18 cellular contexts compared by ENCODE assay signal in genomic region chr9:6450641-6451375, GRCh38. TPM values are rescaled to one million over a fixed set of nuclear protein-coding genes. Genes with fewer than 3 reads are reported as not detected.
DNase-seq lines count a peak whose midpoint lies in the region; FAIRE-seq and TF ChIP-seq lines count a peak whose summit lies in the region.
"Had no signal": no experiment of that assay in that cellular context is flagged by ENCODE, and none has a peak within 500 bp of the region (broad histone marks: within the 10 kb centered on the region; RNA-seq: fewer than 3 reads in every experiment).

No MANE protein-coding gene starts in this region.

- TF ChIP-seq CTCF in astrocyte (IDR thresholded peaks at IDR 0.05; ENCODE audit: insufficient read depth, low read depth, low read length) (no peak), endothelial cell of umbilical vein (IDR thresholded peaks at IDR 0.05; ENCODE audit: extremely low read depth in 1 of 2, insufficient read depth in 1 of 2, low read depth in 1 of 2, low read length in 2 of 2) (no peak), Caco-2 (IDR thresholded peaks at IDR 0.05; ENCODE audit: insufficient read depth in 1 of 2, low read depth in 1 of 2, low read length in 1 of 2, severe bottlenecking in 1 of 2, unreplicated experiment in 1 of 2) (no peak)

- no peaks in the 10 kb centered on the region for H3K27me3 Mint-ChIP-seq in activated CD4-positive, alpha-beta memory T cell treated with anti-CD3 and anti-CD28 coated beads for 36 hours
- H3K27me3 Mint-ChIP-seq in activated CD4-positive, alpha-beta memory T cell treated with anti-CD3 and anti-CD28 coated beads, Interleukin-2, amount 10 ng/mL, durations not matched to agents 7 days and 5 days = no peaks in the 10 kb centered on the region
- H3K27me3 Mint-ChIP-seq in astrocyte (ENCODE audit: low read depth, unreplicated experiment) (no peaks in the 10 kb centered on the region), Caco-2 (ENCODE audit: insufficient read depth, unreplicated experiment) (no peaks in the 10 kb centered on the region)

- BruUV-seq in endothelial cell of umbilical vein (replicated peaks; lab: Mats Ljungman, UMichigan) (TSS peak; percentile 18), Caco-2 (replicated peaks; lab: Mats Ljungman, UMichigan) (no TSS peak)

- no peak overlapping the region for H3K4me2 ChIP-seq in astrocyte (ENCODE audit: low read length)
- peak overlapping the region; percentile 42 for H3K4me2 ChIP-seq in endothelial cell of umbilical vein (ENCODE audit: insufficient read depth, low read length)
- H3K4me2 ChIP-seq: BLaER1 had no signal

- intact Hi-C loops in activated CD4-positive, alpha-beta memory T cell treated with anti-CD3 and anti-CD28 coated beads for 36 hours (cut with micrococcal nuclease) = no loop called here
- intact Hi-C loops in endothelial cell of umbilical vein (cut with micrococcal nuclease) = loop anchor here (2.0 kb wide), 2 partner anchors 20 to 36 kb away; no protein-coding TSS in a partner anchor
- intact Hi-C loops in Caco-2 (cut with micrococcal nuclease; ENCODE audit: unreplicated experiment) = no loop called here

- no peaks in the 10 kb centered on the region for H3K27me3 ChIP-seq in astrocyte (ENCODE audit: insufficient read depth, low read length)
- no peaks in the 10 kb centered on the region for H3K27me3 ChIP-seq in endothelial cell of umbilical vein (ENCODE audit: control insufficient read depth in 2 of 2, insufficient read depth in 2 of 2, low read length in 2 of 2)
- no peaks in the 10 kb centered on the region for H3K27me3 ChIP-seq in Caco-2 (replicated peaks; ENCODE audit: control insufficient read depth, insufficient read depth, low read length)
- H3K27me3 ChIP-seq: BLaER1 had no signal

- H3K9ac ChIP-seq in astrocyte (ENCODE audit: low read length) (no peak overlapping the region), endothelial cell of umbilical vein (replicated peaks; ENCODE audit: extremely low read depth, insufficient read depth, low read length) (peak overlapping the region; percentile 26)
- H3K9ac ChIP-seq: BLaER1 had no signal

- peaks cover 50% of the 10 kb centered on the region for H3K4me1 Mint-ChIP-seq in activated CD4-positive, alpha-beta memory T cell treated with anti-CD3 and anti-CD28 coated beads for 36 hours (ENCODE audit: low read depth)
- H3K4me1 Mint-ChIP-seq in activated CD4-positive, alpha-beta memory T cell treated with anti-CD3 and anti-CD28 coated beads, Interleukin-2, amount 10 ng/mL, durations not matched to agents 7 days and 5 days = peaks cover 36% of the 10 kb centered on the region
- peaks cover 22% of the 10 kb centered on the region for H3K4me1 Mint-ChIP-seq in astrocyte (ENCODE audit: low read depth, unreplicated experiment)
- peaks cover 31% of the 10 kb centered on the region for H3K4me1 Mint-ChIP-seq in Caco-2 (ENCODE audit: low read depth, unreplicated experiment)

- peaks cover 19% of the 10 kb centered on the region for H3K36me3 Mint-ChIP-seq in activated CD4-positive, alpha-beta memory T cell treated with anti-CD3 and anti-CD28 coated beads for 36 hours
- H3K36me3 Mint-ChIP-seq in activated CD4-positive, alpha-beta memory T cell treated with anti-CD3 and anti-CD28 coated beads, Interleukin-2, amount 10 ng/mL, durations not matched to agents 7 days and 5 days (ENCODE audit: low read depth) = peaks cover 49% of the 10 kb centered on the region
- H3K36me3 Mint-ChIP-seq in astrocyte (ENCODE audit: low read depth, unreplicated experiment) = peaks cover 3% of the 10 kb centered on the region
- H3K36me3 Mint-ChIP-seq in Caco-2 (ENCODE audit: insufficient read depth, unreplicated experiment) = peaks cover 9% of the 10 kb centered on the region

- H3K4me1 ChIP-seq in astrocyte (ENCODE audit: insufficient read depth, low read length) (peaks cover 3% of the 10 kb centered on the region), endothelial cell of umbilical vein (ENCODE audit: control insufficient read depth, extremely low read depth, insufficient read depth, low read length) (peaks cover 38% of the 10 kb centered on the region), Caco-2 (peaks cover 26% of the 10 kb centered on the region)
- H3K4me1 ChIP-seq: BLaER1 had no signal

- CTCF ChIA-PET in activated CD4-positive, alpha-beta memory T cell treated with anti-CD3 and anti-CD28 coated beads for 36 hours (lab: Charles Lee) = no interaction called here
- CTCF ChIA-PET in activated CD4-positive, alpha-beta memory T cell treated with anti-CD3 and anti-CD28 coated beads, Interleukin-2, amount 10 ng/mL, durations not matched to agents 7 days and 5 days (lab: Charles Lee) = no interaction called here
- CTCF ChIA-PET in endothelial cell of umbilical vein (lab: Charles Lee) = interaction anchor here (2.2 kb wide), 1 partner anchor 117 kb away, joined by 7 read pairs; no protein-coding TSS in a partner anchor
- CTCF ChIA-PET in Caco-2 (lab: Charles Lee) = no interaction called here

- FAIRE-seq in astrocyte (lab: Jason Lieb, UNC) (no peak), endothelial cell of umbilical vein (lab: Jason Lieb, UNC) (peak; percentile 57)
- FAIRE-seq: HTR-8/SVneo had no signal

- no peak overlapping the region for H3K4me3 Mint-ChIP-seq in activated CD4-positive, alpha-beta memory T cell treated with anti-CD3 and anti-CD28 coated beads for 36 hours
- no peak overlapping the region for H3K4me3 Mint-ChIP-seq in activated CD4-positive, alpha-beta memory T cell treated with anti-CD3 and anti-CD28 coated beads, Interleukin-2, amount 10 ng/mL, durations not matched to agents 7 days and 5 days
- H3K4me3 Mint-ChIP-seq in astrocyte (ENCODE audit: unreplicated experiment) (no peak overlapping the region), Caco-2 (ENCODE audit: unreplicated experiment) (no peak overlapping the region)

- H4K20me1 ChIP-seq in astrocyte (ENCODE audit: insufficient read depth, low read length) (peaks cover 76% of the 10 kb centered on the region), endothelial cell of umbilical vein (replicated peaks; ENCODE audit: control insufficient read depth, extremely low read depth, insufficient read depth, low read length) (peaks cover 28% of the 10 kb centered on the region)

- H3K27ac ChIP-seq in astrocyte (ENCODE audit: low read depth, low read length) = no peak overlapping the region
- H3K27ac ChIP-seq in endothelial cell of umbilical vein (ENCODE audit: insufficient read depth, low read depth, low read length) = peak overlapping the region; percentile 66
- H3K27ac ChIP-seq: 22Rv1, BLaER1 had no signal

- no peaks in the 10 kb centered on the region for H3K9me1 ChIP-seq in endothelial cell of umbilical vein (replicated peaks; ENCODE audit: control insufficient read depth, extremely low read depth, insufficient read depth, low read length)

- H3K36me3 ChIP-seq in astrocyte (ENCODE audit: insufficient read depth, low read length) (no peaks in the 10 kb centered on the region), endothelial cell of umbilical vein (ENCODE audit: control insufficient read depth in 2 of 2, extremely low read depth in 1 of 2, insufficient read depth in 2 of 2, low read length in 2 of 2) (peaks cover 0 to 4% of the 10 kb centered on the region in 2 experiments), Caco-2 (ENCODE audit: control insufficient read depth, insufficient read depth, low read length) (no peaks in the 10 kb centered on the region)

- H3K9me3 Mint-ChIP-seq in activated CD4-positive, alpha-beta memory T cell treated with anti-CD3 and anti-CD28 coated beads for 36 hours = peaks cover 14% of the 10 kb centered on the region
- peaks cover 8% of the 10 kb centered on the region for H3K9me3 Mint-ChIP-seq in activated CD4-positive, alpha-beta memory T cell treated with anti-CD3 and anti-CD28 coated beads, Interleukin-2, amount 10 ng/mL, durations not matched to agents 7 days and 5 days
- H3K9me3 Mint-ChIP-seq in astrocyte (ENCODE audit: unreplicated experiment) = no peaks in the 10 kb centered on the region
- H3K9me3 Mint-ChIP-seq in Caco-2 (ENCODE audit: unreplicated experiment) = no peaks in the 10 kb centered on the region

- no peaks in the 10 kb centered on the region for H3K9me3 ChIP-seq in astrocyte (ENCODE audit: insufficient read depth, low read depth, low read length)
- H3K9me3 ChIP-seq in endothelial cell of umbilical vein (replicated peaks; ENCODE audit: control insufficient read depth, insufficient read depth, low read length) = no peaks in the 10 kb centered on the region
- no peaks in the 10 kb centered on the region for H3K9me3 ChIP-seq in Caco-2

- no peak overlapping the region for H3K4me3 ChIP-seq in astrocyte (ENCODE audit: insufficient read depth, low read depth, low read length)
- no peak overlapping the region for H3K4me3 ChIP-seq in endothelial cell of umbilical vein (replicated peaks in 1 of 3; ENCODE audit: insufficient read depth in 1 of 3, low read depth in 1 of 3, low read length in 3 of 3)
- no peak overlapping the region for H3K4me3 ChIP-seq in Caco-2 (ENCODE audit: low read depth, low read length)
- H3K4me3 ChIP-seq: BLaER1 had no signal

- H3K79me2 ChIP-seq in astrocyte (ENCODE audit: insufficient read depth, low read length) (peaks cover 98% of the 10 kb centered on the region), endothelial cell of umbilical vein (ENCODE audit: control insufficient read depth, insufficient read depth, low read length) (peaks cover 100% of the 10 kb centered on the region)

- DNase-seq in activated CD4-positive, alpha-beta memory T cell treated with anti-CD3 and anti-CD28 coated beads for 36 hours = no peak
- DNase-seq in activated CD4-positive, alpha-beta memory T cell treated with anti-CD3 and anti-CD28 coated beads, Interleukin-2, amount 10 ng/mL, durations not matched to agents 7 days and 5 days = no peak
- DNase-seq in astrocyte (ENCODE audit: low read depth) (no peak), endothelial cell of umbilical vein (ENCODE audit: low read depth, low spot score) (peak; percentile 58), renal cortical epithelial cell (ENCODE audit: low read depth) (peak; percentile 40), Caco-2 (no peak), NCI-H1105 treated with DMSO at 0.1 percent for 48 hours (lab: John Stamatoyannopoulos, UW) (no peak), GOT3 (lab: John Stamatoyannopoulos, UW) (no peak)
- DNase-seq: COR-L47, DMS53, MV-4-11, NCI-H1436, NCI-H2029 treated with DMSO at 0.1 percent for 48 hours, NCI-H524, SHP77 treated with DMSO at 0.1 percent for 48 hours had no signal

- peak overlapping the region; percentile 23 for H3K27ac Mint-ChIP-seq in activated CD4-positive, alpha-beta memory T cell treated with anti-CD3 and anti-CD28 coated beads for 36 hours
- no peak overlapping the region for H3K27ac Mint-ChIP-seq in activated CD4-positive, alpha-beta memory T cell treated with anti-CD3 and anti-CD28 coated beads, Interleukin-2, amount 10 ng/mL, durations not matched to agents 7 days and 5 days
- peak overlapping the region; percentile 11 for H3K27ac Mint-ChIP-seq in astrocyte (ENCODE audit: unreplicated experiment)
- no peak overlapping the region for H3K27ac Mint-ChIP-seq in Caco-2 (ENCODE audit: unreplicated experiment)

- POLR2A ChIA-PET in activated CD4-positive, alpha-beta memory T cell treated with anti-CD3 and anti-CD28 coated beads for 36 hours (lab: Charles Lee) = no interaction called here
- POLR2A ChIA-PET in activated CD4-positive, alpha-beta memory T cell treated with anti-CD3 and anti-CD28 coated beads, Interleukin-2, amount 10 ng/mL, durations not matched to agents 7 days and 5 days (lab: Charles Lee) = interaction anchor here (1.2 kb wide), 1 partner anchor 9 kb away, joined by 3 read pairs; no protein-coding TSS in a partner anchor
- POLR2A ChIA-PET in endothelial cell of umbilical vein (lab: Charles Lee) = no interaction called here
- POLR2A ChIA-PET in Caco-2 (lab: Charles Lee) = no interaction called here

- dilution Hi-C loops in endothelial cell of umbilical vein (cut with MboI; ENCODE audit: extremely low pct_ligation_motif_present, low sequenced_read_pairs) = no loop called here

- H2AFZ ChIP-seq in astrocyte (ENCODE audit: low read depth, low read length) (no peak overlapping the region), endothelial cell of umbilical vein (ENCODE audit: low read depth, low read length) (no peak overlapping the region)

- no peak for TF ChIP-seq POLR2A in endothelial cell of umbilical vein (IDR thresholded peaks at IDR 0.05; ENCODE audit: low read depth, low read length)

RNA-seq across cellular contexts. Expression of gene UHRF2, which starts 37.8 kb away (rescaled TPM):
- 10 to 100 TPM; 59.5 to 62.9 TPM for total RNA-seq in activated CD4-positive, alpha-beta memory T cell treated with anti-CD3 and anti-CD28 coated beads for 36 hours
- 10 to 100 TPM; 77.3 to 77.9 TPM for total RNA-seq in activated CD4-positive, alpha-beta memory T cell treated with anti-CD3 and anti-CD28 coated beads, Interleukin-2, amount 10 ng/mL, durations not matched to agents 7 days and 5 days
- total RNA-seq in astrocyte (36.4 and 37.4 TPM in 2 replicates), endothelial cell of umbilical vein (101 and 106 TPM in 2 replicates), renal cortical epithelial cell (38.2 and 53.5 TPM in 2 replicates), Caco-2 (2022) (38.1 and 46.5 TPM in 2 replicates)
- 53.9 and 63.5 TPM in 2 replicates for polyA plus RNA-seq in endothelial cell of umbilical vein
- polyA plus RNA-seq in endothelial cell of umbilical vein (2011; cell fraction: cytosol; rRNA removed) = 35.5 and 38.6 TPM in 2 replicates
- polyA plus RNA-seq in endothelial cell of umbilical vein (2011; cell fraction: nucleus; rRNA removed) = 358 and 413 TPM in 2 replicates
- 71.1 and 83.1 TPM in 2 replicates for polyA plus RNA-seq in endothelial cell of umbilical vein (2012)
- polyA minus RNA-seq in endothelial cell of umbilical vein = 160 and 174 TPM in 2 replicates
- polyA minus RNA-seq in endothelial cell of umbilical vein (2011; cell fraction: cytosol; rRNA and poly(A)+ RNA removed) = 30.6 TPM
- 399 and 492 TPM in 2 replicates for polyA minus RNA-seq in endothelial cell of umbilical vein (2011; cell fraction: nucleus; rRNA and poly(A)+ RNA removed)

Comparison
In these comparisons a context has a peak if more than half of its experiments do, and no peak if none do; other contexts are left out.
1. H3K27ac Mint-ChIP-seq: peak in activated CD4-positive, alpha-beta memory T cell treated with anti-CD3 and anti-CD28 coated beads for 36 hours (single experiment) and astrocyte (single experiment); none in activated CD4-positive, alpha-beta memory T cell treated with anti-CD3 and anti-CD28 coated beads, Interleukin-2, amount 10 ng/mL, durations not matched to agents 7 days and 5 days (single experiment) and Caco-2 (single experiment).
2. DNase-seq: peak in endothelial cell of umbilical vein (single experiment) and renal cortical epithelial cell (single experiment); none in activated CD4-positive, alpha-beta memory T cell treated with anti-CD3 and anti-CD28 coated beads for 36 hours (single experiment), activated CD4-positive, alpha-beta memory T cell treated with anti-CD3 and anti-CD28 coated beads, Interleukin-2, amount 10 ng/mL, durations not matched to agents 7 days and 5 days (single experiment), astrocyte (single experiment), Caco-2 (0 of 2), NCI-H1105 treated with DMSO at 0.1 percent for 48 hours (single experiment) and GOT3 (single experiment).